ENCODE assay signal across 8 cellular contexts in genomic region chrX:70434352-70434866, GRCh38. TPM values are rescaled to one million over a fixed set of nuclear protein-coding genes. Genes with fewer than 3 reads are reported as not detected.
DNase-seq lines count a peak whose midpoint lies in the region; ATAC-seq and TF ChIP-seq lines count a peak whose summit lies in the region.

No MANE protein-coding gene starts in this region.

- intact Hi-C loops in left cardiac atrium (cut with DNase I) (no loop called here), posterior cingulate gyrus (cut with DNase I) (no loop called here), vagina (cut with DNase I) (no loop called here)

- DNase-seq in NCI-H1105 treated with DMSO at 0.1 percent for 48 hours (lab: John Stamatoyannopoulos, UW) (peak; percentile 77), amniotic stem cell (lab: John Stamatoyannopoulos, UW) (peak; percentile 42), left cardiac atrium (peak; percentile 90), posterior cingulate gyrus (peak; percentile 72 to 97 (median 86)), vagina (ENCODE audit: extremely low spot score in 2 of 2) (peak in 1 of 2 donors; percentile 96)

- no peaks in the 10 kb centered on the region for H3K36me3 ChIP-seq in SU-DHL-6 (ENCODE audit: low read length)
- no peaks in the 10 kb centered on the region for H3K36me3 ChIP-seq in vagina

- peak overlapping the region; percentile 90 for H2AFZ ChIP-seq in SU-DHL-6 (ENCODE audit: low read depth, low read length, severe bottlenecking)

- no peak for TF ChIP-seq CTCF in SU-DHL-6 (IDR thresholded peaks at IDR 0.05; ENCODE audit: insufficient read depth, low read length, poor library complexity, severe bottlenecking)
- no peak for TF ChIP-seq CTCF in vagina (IDR thresholded peaks at IDR 0.05)

- 0 out of 2 replicates have a peak, but pooled peaks cover 6% of the 10 kb centered on the region for H3F3A ChIP-seq in SU-DHL-6 (ENCODE audit: insufficient read depth)

- no peaks in the 10 kb centered on the region for H4K20me1 ChIP-seq in SU-DHL-6 (ENCODE audit: low read depth, low read length)

- H3K4me1 ChIP-seq in vagina, result peaks cover 5% of the 10 kb centered on the region

- H3K4me3 ChIP-seq in GM08714 (ENCODE audit: low read length) (peak overlapping the region; percentile 56; the same call in 1 of the 2 replicates), SU-DHL-6 (ENCODE audit: insufficient read depth, low read length, poor library complexity, severe bottlenecking) (peak overlapping the region; percentile 71), vagina (peak overlapping the region; percentile 56 to 58)

- ATAC-seq in HG02610 (IDR thresholded peaks at IDR 0.05; ENCODE audit: unreplicated experiment), result peak; percentile 73
- peak; percentile 94 to 97 for ATAC-seq in left cardiac atrium

- H3K9ac ChIP-seq in SU-DHL-6 (ENCODE audit: low read length), result peak overlapping the region; percentile 70

- H3K79me2 ChIP-seq in SU-DHL-6 (ENCODE audit: insufficient read depth, low read length), result no peaks in the 10 kb centered on the region

- H3K27me3 ChIP-seq in SU-DHL-6 (ENCODE audit: low read length), result no peaks in the 10 kb centered on the region
- H3K27me3 ChIP-seq in vagina, result no peaks in the 10 kb centered on the region

- H3K4me2 ChIP-seq in SU-DHL-6 (ENCODE audit: low read depth, low read length, poor library complexity, severe bottlenecking), result peak overlapping the region; percentile 94

- no peaks in the 10 kb centered on the region for H3K9me3 ChIP-seq in SU-DHL-6 (ENCODE audit: insufficient read depth, low read length)
- no peaks in the 10 kb centered on the region for H3K9me3 ChIP-seq in vagina

- no peak overlapping the region for H3K27ac ChIP-seq in SU-DHL-6 (ENCODE audit: low read depth, low read length)
- peak overlapping the region; percentile 60 for H3K27ac ChIP-seq in vagina

- TF ChIP-seq POLR2A in vagina (IDR thresholded peaks at IDR 0.05), result peak in 1 of 2 donors; percentile 7

- H3K9me2 ChIP-seq in SU-DHL-6 (replicated peaks; ENCODE audit: insufficient read depth, low read length), result no peaks in the 10 kb centered on the region

RNA-seq across cellular contexts. Expression of gene DLG3, which starts 10.2 kb away (rescaled TPM):
- 10 to 100 TPM; 14.8 to 15.0 TPM for total RNA-seq in left cardiac atrium
- total RNA-seq in vagina, result 27.0 TPM

RNA-seq across cellular contexts. Expression of gene GDPD2, which starts 11.3 kb away (rescaled TPM):
- total RNA-seq in left cardiac atrium (not detected), vagina (not detected)
